In the genomic region with DNA sequence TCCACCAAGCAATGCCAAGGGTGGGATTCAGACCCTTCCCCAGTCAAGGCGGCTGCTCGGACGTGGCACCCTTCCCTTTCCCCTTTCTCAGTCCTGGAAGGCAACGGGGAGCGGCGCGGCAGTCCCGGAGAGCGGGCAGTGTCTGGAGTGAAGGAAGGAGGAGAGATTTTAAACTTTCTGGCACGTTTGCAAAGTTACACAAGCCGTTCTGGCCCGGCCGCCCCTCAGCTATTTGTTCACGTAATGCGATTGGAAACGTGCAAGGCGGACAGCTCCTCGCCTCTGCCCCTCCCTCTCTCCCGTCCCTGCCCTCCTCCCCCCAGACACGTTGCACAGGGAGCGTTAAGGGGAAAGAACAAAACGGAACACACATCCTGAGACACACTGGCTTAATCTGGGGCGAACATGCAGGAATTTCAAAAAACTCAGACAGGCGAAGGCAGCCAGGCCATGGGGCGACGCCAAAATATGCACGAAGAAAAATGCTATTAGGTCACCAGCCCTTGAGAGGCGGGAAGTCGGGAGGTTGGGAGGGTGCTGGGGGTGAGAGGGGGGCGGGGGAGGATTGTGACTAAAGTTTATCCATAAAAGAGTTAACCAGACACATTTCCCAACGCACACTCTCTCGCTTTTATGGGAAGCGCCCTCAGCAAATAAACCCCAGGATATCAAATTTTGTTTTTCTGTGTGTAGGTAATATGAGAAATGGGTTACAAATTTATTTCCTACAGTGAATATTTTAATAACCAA, we compare ENCODE assay signal across 8 cellular contexts. TPM values are rescaled to one million over a fixed set of nuclear protein-coding genes. Genes with fewer than 3 reads are reported as not detected.
DNase-seq lines count a peak whose midpoint lies in the region; TF ChIP-seq lines count a peak whose summit lies in the region.

A gene with protein sequence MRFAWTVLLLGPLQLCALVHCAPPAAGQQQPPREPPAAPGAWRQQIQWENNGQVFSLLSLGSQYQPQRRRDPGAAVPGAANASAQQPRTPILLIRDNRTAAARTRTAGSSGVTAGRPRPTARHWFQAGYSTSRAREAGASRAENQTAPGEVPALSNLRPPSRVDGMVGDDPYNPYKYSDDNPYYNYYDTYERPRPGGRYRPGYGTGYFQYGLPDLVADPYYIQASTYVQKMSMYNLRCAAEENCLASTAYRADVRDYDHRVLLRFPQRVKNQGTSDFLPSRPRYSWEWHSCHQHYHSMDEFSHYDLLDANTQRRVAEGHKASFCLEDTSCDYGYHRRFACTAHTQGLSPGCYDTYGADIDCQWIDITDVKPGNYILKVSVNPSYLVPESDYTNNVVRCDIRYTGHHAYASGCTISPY (minus strand): TSS at position 144 of the 750 bp plus-strand sequence. CDS start 274 bp downstream, outside the sequence.

- H3K23ac ChIP-seq in mesenchymal stem cell (ENCODE audit: low read length in 2 of 2) = peak within 1 kb of the TSS; percentile 54 to 97

- peak within 1 kb of the TSS; percentile 81 for H3K4me3 Mint-ChIP-seq in endodermal cell

- H3K4ac ChIP-seq in mesenchymal stem cell (ENCODE audit: low read depth in 1 of 2, low read length in 2 of 2) = peak within 1 kb of the TSS; percentile 98 to 100

- H2BK5ac ChIP-seq in mesenchymal stem cell (ENCODE audit: low read depth, low read length, poor library complexity, severe bottlenecking) = no peak within 1 kb of the TSS

- peak within 1 kb of the TSS; percentile 67 for H2AFZ ChIP-seq in mesenchymal stem cell (ENCODE audit: low read depth, low read length)

- TF ChIP-seq CTCF in endodermal cell (conservative IDR thresholded peaks at IDR 0.05) (no peak), transverse colon (IDR thresholded peaks at IDR 0.05) (no peak)

- H3K4me2 ChIP-seq in mesenchymal stem cell (ENCODE audit: low read length, poor library complexity, severe bottlenecking) = peak within 1 kb of the TSS; percentile 77

- H3K9ac ChIP-seq in endodermal cell (ENCODE audit: extremely low read depth, low read length, poor library complexity, severe bottlenecking) (peak within 1 kb of the TSS; percentile 42), mesenchymal stem cell (ENCODE audit: low read length) (peak within 1 kb of the TSS; percentile 97)

- DNase-seq in Ammon's horn (ENCODE audit: low spot score) = peak; percentile 18
- DNase-seq in GOT3 (lab: John Stamatoyannopoulos, UW) = peak; percentile 72
- peak; percentile 66 to 68 for DNase-seq in SJCRH30
- DNase-seq in endodermal cell = peak; percentile 76
- DNase-seq in mesenchymal stem cell = peak; percentile 94
- DNase-seq in transverse colon = peak; percentile 61
- no peak for DNase-seq in C1 segment of cervical spinal cord (lab: John Stamatoyannopoulos, UW)
- DNase-seq in stimulated activated CD8-positive, alpha-beta memory T cell treated with anti-CD3 and anti-CD28 coated beads, Interleukin-4, amount 100 ng/mL, for 48 hours = no peak

- H3K4me1 Mint-ChIP-seq in endodermal cell = peaks cover 44% of the 10 kb centered on the region

- H3K14ac ChIP-seq in mesenchymal stem cell (ENCODE audit: low read length in 2 of 2) = peak within 1 kb of the TSS in 1 of 2 experiments; percentile 68

- peaks cover 28% of the 10 kb centered on the region for H3K27me3 Mint-ChIP-seq in endodermal cell (ENCODE audit: insufficient read depth)

- 3 to 7% methylated on average over 8 to 28 of the region's 33 CpGs for WGBS in endodermal cell (ENCODE audit: insufficient coverage in 1 of 2, insufficient read length in 1 of 2), 2 experiments
- WGBS in mesenchymal stem cell = 2% methylated on average over 20 of the region's 33 CpGs
- WGBS in transverse colon (ENCODE audit: low coverage in 1 of 2), 2 donors = 5 to 25% methylated on average over 3 to 33 of the region's 33 CpGs

- intact Hi-C loops in transverse colon (cut with DNase I; ENCODE audit: low total_unique reads) = loop anchor here (10.0 kb wide), 1 partner anchor 113 kb away; a partner anchor contains a TSS

- peaks cover 8% of the 10 kb centered on the region for H3K36me3 Mint-ChIP-seq in endodermal cell (ENCODE audit: low read depth)

- peaks cover 2% of the 10 kb centered on the region for H3K79me1 ChIP-seq in mesenchymal stem cell (replicated peaks; ENCODE audit: low read length, poor library complexity, severe bottlenecking)

- H2BK12ac ChIP-seq in mesenchymal stem cell (ENCODE audit: low read length in 2 of 2) = peak within 1 kb of the TSS; percentile 55 to 75

- H3K18ac ChIP-seq in mesenchymal stem cell (ENCODE audit: low read depth in 1 of 2, low read length in 2 of 2) = peak within 1 kb of the TSS; percentile 84 to 99

- peak within 1 kb of the TSS; percentile 69 for H2BK120ac ChIP-seq in mesenchymal stem cell (ENCODE audit: low read depth, low read length)

- no peaks in the 10 kb centered on the region for H3K27me3 ChIP-seq in SJCRH30
- H3K27me3 ChIP-seq in endodermal cell (ENCODE audit: control insufficient read depth, insufficient read depth, low read length, poor library complexity, severe bottlenecking) = peaks cover 31% of the 10 kb centered on the region
- H3K27me3 ChIP-seq in mesenchymal stem cell (ENCODE audit: control insufficient read depth in 1 of 2, insufficient read depth in 1 of 2, low read length in 2 of 2) = no peaks in the 10 kb centered on the region
- H3K27me3 ChIP-seq in transverse colon = peaks cover 33% of the 10 kb centered on the region

- H4K91ac ChIP-seq in mesenchymal stem cell (ENCODE audit: low read length) = peak within 1 kb of the TSS; percentile 98

- H3K36me3 ChIP-seq in SJCRH30 (no peaks in the 10 kb centered on the region), endodermal cell (ENCODE audit: control insufficient read depth, insufficient read depth, low read length) (peaks cover 7% of the 10 kb centered on the region), mesenchymal stem cell (ENCODE audit: control insufficient read depth in 1 of 2, insufficient read depth in 2 of 2, low read depth in 1 of 2, low read length in 2 of 2) (peaks cover 0 to 20% of the 10 kb centered on the region in 2 experiments), transverse colon (no peaks in the 10 kb centered on the region)

- H3K9me3 ChIP-seq in SJCRH30 (replicated peaks) (no peaks in the 10 kb centered on the region), endodermal cell (ENCODE audit: control insufficient read depth, low read length) (no peaks in the 10 kb centered on the region), mesenchymal stem cell (ENCODE audit: control insufficient read depth, low read length) (no peaks in the 10 kb centered on the region), transverse colon (no peaks in the 10 kb centered on the region)

- no peaks in the 10 kb centered on the region for H3K9me3 Mint-ChIP-seq in endodermal cell

- in situ Hi-C loops in transverse colon (cut with MboI; ENCODE audit: low pct_ligation_motif_present in 1 of 4, low pct_unique_long_range_greater_than_20kb in 1 of 4, low sequenced_read_pairs in 3 of 4) = no loop called here

- no peak for TF ChIP-seq EP300 in transverse colon (IDR thresholded peaks at IDR 0.05; ENCODE audit: low read depth)

- H3K4me1 ChIP-seq in SJCRH30 = no peaks in the 10 kb centered on the region
- H3K4me1 ChIP-seq in endodermal cell (ENCODE audit: control insufficient read depth, insufficient read depth, low read length) = peaks cover 12% of the 10 kb centered on the region
- H3K4me1 ChIP-seq in mesenchymal stem cell (ENCODE audit: control insufficient read depth, insufficient read depth, low read depth, low read length) = no peaks in the 10 kb centered on the region
- H3K4me1 ChIP-seq in transverse colon = peaks cover 0 to 27% (median 22%) of the 10 kb centered on the region in 4 donors

- peak within 1 kb of the TSS; percentile 99 for H2BK15ac ChIP-seq in mesenchymal stem cell (ENCODE audit: low read depth, poor library complexity, severe bottlenecking)

- no peak within 1 kb of the TSS for H2AK5ac ChIP-seq in mesenchymal stem cell (ENCODE audit: low read length, severe bottlenecking)

- H4K8ac ChIP-seq in mesenchymal stem cell (ENCODE audit: low read length) = peak within 1 kb of the TSS; percentile 97

- H3K27ac ChIP-seq in SJCRH30 (peak within 1 kb of the TSS; percentile 26; the same call in 1 of the 2 replicates), endodermal cell (ENCODE audit: low read depth, low read length) (no peak within 1 kb of the TSS), mesenchymal stem cell (ENCODE audit: low read length, poor library complexity, severe bottlenecking) (peak within 1 kb of the TSS; percentile 87), transverse colon (peak within 1 kb of the TSS; percentile 60 to 72 (median 70))

- peak within 1 kb of the TSS; percentile 59 for H3K4me3 ChIP-seq in SJCRH30
- H3K4me3 ChIP-seq in endodermal cell (ENCODE audit: low read length) = peak within 1 kb of the TSS; percentile 83
- H3K4me3 ChIP-seq in mesenchymal stem cell (ENCODE audit: insufficient read depth in 1 of 2, low read depth in 1 of 2, low read length in 2 of 2) = peak within 1 kb of the TSS; percentile 71 to 96
- H3K4me3 ChIP-seq in transverse colon = peak within 1 kb of the TSS; percentile 33 to 63 (median 48)

- H3K27ac Mint-ChIP-seq in endodermal cell = peak within 1 kb of the TSS; percentile 76

- TF ChIP-seq POLR2A in transverse colon (IDR thresholded peaks at IDR 0.05) = peak; percentile 54

RNA-seq across cellular contexts. Expression of the gene that starts here (rescaled TPM):
- total RNA-seq in SJCRH30 (2014; rRNA removed; shearing (Covaris generic)) = 1.7 and 2.3 TPM in 2 replicates
- total RNA-seq in endodermal cell (10 to 100 TPM; 16.4 to 16.5 TPM), transverse colon (10 to 100 TPM in 1 of 4 donors, 1 to 10 TPM in 3; 1.2 to 24.3 (median 6.3) TPM)
- 6.7 TPM for polyA plus RNA-seq in endodermal cell (2013, experiment 1 of 2)
- 6.3 TPM for polyA plus RNA-seq in endodermal cell (2013, experiment 2 of 2)
- 548 TPM for polyA plus RNA-seq in mesenchymal stem cell (2013, experiment 1 of 2)
- 550 TPM for polyA plus RNA-seq in mesenchymal stem cell (2013, experiment 2 of 2)

Comparison
In these comparisons a context has a peak if more than half of its experiments do, and no peak if none do; other contexts are left out.
1. DNase-seq: peak in Ammon's horn (single experiment), GOT3 (single experiment), SJCRH30 (2 of 2), endodermal cell (single experiment), mesenchymal stem cell (single experiment) and transverse colon (single experiment); none in C1 segment of cervical spinal cord (0 of 14) and stimulated activated CD8-positive, alpha-beta memory T cell treated with anti-CD3 and anti-CD28 coated beads, Interleukin-4, amount 100 ng/mL, for 48 hours (single experiment).
2. Peak in every context shown above with its lines, with median percentiles within 50 percentile points of each other: H3K4me3 ChIP-seq.